8 cellular contexts compared by ENCODE assay signal in the genomic region with DNA sequence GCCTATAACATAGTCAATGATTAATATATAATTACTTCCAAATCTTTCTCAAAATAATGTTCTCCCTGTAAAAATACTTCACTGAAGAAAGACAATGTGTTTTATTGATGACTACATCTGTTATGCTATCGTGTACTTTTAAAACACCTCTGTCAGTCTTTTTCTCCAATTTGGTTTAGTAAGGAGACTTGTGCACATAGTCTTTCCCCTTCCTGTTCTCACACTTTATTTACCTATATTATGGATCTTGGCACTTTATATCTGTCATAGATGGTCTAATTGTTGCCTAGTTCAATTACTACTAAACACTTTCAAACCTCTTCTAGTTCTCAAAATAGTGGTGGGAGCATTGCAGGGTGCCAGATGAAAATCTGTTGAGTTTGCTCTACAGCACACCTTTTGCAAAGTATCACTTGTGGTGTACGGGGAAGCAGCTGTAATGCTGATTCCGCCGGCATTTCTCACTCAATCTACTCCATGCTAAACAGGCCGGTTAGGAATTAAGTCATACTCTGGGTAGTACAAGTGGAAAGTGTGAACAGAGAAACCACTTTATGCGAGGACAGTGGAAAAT. TPM values are rescaled to one million over a fixed set of nuclear protein-coding genes. Genes with fewer than 3 reads are reported as not detected.
DNase-seq lines count a peak whose midpoint lies in the region; ATAC-seq and TF ChIP-seq lines count a peak whose summit lies in the region.

No MANE protein-coding gene starts in this region.

- intact Hi-C loops in heart right ventricle (cut with DNase I) (no loop called here), cardiac septum (cut with DNase I) (no loop called here)

- TF ChIP-seq EP300 in upper lobe of left lung (IDR thresholded peaks at IDR 0.05) = no peak

- H3K36me3 ChIP-seq in heart right ventricle (peaks cover 0 to 9% (median 0%) of the 10 kb centered on the region in 9 donors), WERI-Rb-1 (peaks cover 50% of the 10 kb centered on the region), iPS-18a (ENCODE audit: control insufficient read depth, low read depth, low read length) (no peaks in the 10 kb centered on the region), upper lobe of left lung (peaks cover 0 to 4% (median 0%) of the 10 kb centered on the region in 4 donors)

- 10 to 14% methylated on average over 6 of the region's 6 CpGs for WGBS in heart right ventricle, 2 donors
- WGBS in upper lobe of left lung, 2 donors = 17% methylated on average over 6 of the region's 6 CpGs

- H3K27ac ChIP-seq in heart right ventricle (no peak overlapping the region), WERI-Rb-1 (peak overlapping the region; percentile 94), iPS-18a (ENCODE audit: low read length) (no peak overlapping the region), upper lobe of left lung (no peak overlapping the region)

- peak overlapping the region in 9 of 10 donors; percentile 40 to 63 (median 54) for H3K4me3 ChIP-seq in heart right ventricle
- peak overlapping the region; percentile 92 for H3K4me3 ChIP-seq in WERI-Rb-1 (ENCODE audit: low read depth, low read length)
- H3K4me3 ChIP-seq in iPS-18a (ENCODE audit: low read length) = peak overlapping the region; percentile 75
- peak overlapping the region in 3 of 4 donors; percentile 49 to 63 (median 57) for H3K4me3 ChIP-seq in upper lobe of left lung

- no peaks in the 10 kb centered on the region for H3K9me3 ChIP-seq in heart right ventricle
- H3K9me3 ChIP-seq in WERI-Rb-1 (ENCODE audit: severe bottlenecking) = no peaks in the 10 kb centered on the region
- no peaks in the 10 kb centered on the region for H3K9me3 ChIP-seq in iPS-18a (ENCODE audit: control insufficient read depth, low read depth, low read length)
- no peaks in the 10 kb centered on the region for H3K9me3 ChIP-seq in upper lobe of left lung

- no peak overlapping the region for H3K9ac ChIP-seq in iPS-18a (ENCODE audit: low read length)

- ATAC-seq in heart right ventricle (no peak), upper lobe of left lung (ENCODE audit: low FRiP score in 2 of 2) (no peak)

- TF ChIP-seq POLR2A in upper lobe of left lung (IDR thresholded peaks at IDR 0.05) = no peak

- TF ChIP-seq CTCF in heart right ventricle (IDR thresholded peaks at IDR 0.05) (no peak), WERI-Rb-1 (IDR thresholded peaks at IDR 0.05; ENCODE audit: low read depth, low read length) (no peak), upper lobe of left lung (IDR thresholded peaks at IDR 0.05) (no peak)

- H3K4me1 ChIP-seq in heart right ventricle (peaks cover 7 to 31% (median 29%) of the 10 kb centered on the region in 9 donors), iPS-18a (ENCODE audit: control insufficient read depth, low read depth, low read length) (peaks cover 4% of the 10 kb centered on the region), upper lobe of left lung (peaks cover 21 to 30% (median 28%) of the 10 kb centered on the region in 4 donors)

- DNase-seq in heart right ventricle (no peak), cardiac septum (ENCODE audit: low spot score) (no peak), WERI-Rb-1 (no peak), upper lobe of left lung (no peak), SKM-1 treated with dmso at 0.1 percent for 144 hours (lab: John Stamatoyannopoulos, UW; ENCODE audit: unreplicated experiment) (no peak), hippocampal formation (lab: John Stamatoyannopoulos, UW) (no peak)
- DNase-seq in activated CD4-positive, alpha-beta T cell treated with anti-CD3 and anti-CD28 coated beads for 48 hours = no peak

- peaks cover 10 to 80% (median 78%) of the 10 kb centered on the region in 7 donors for H3K27me3 ChIP-seq in heart right ventricle
- no peaks in the 10 kb centered on the region for H3K27me3 ChIP-seq in WERI-Rb-1 (ENCODE audit: insufficient read depth, low read depth, severe bottlenecking)
- peaks cover 86% of the 10 kb centered on the region for H3K27me3 ChIP-seq in iPS-18a (ENCODE audit: control insufficient read depth, insufficient read depth, low read length)
- H3K27me3 ChIP-seq in upper lobe of left lung = peaks cover 0 to 36% (median 22%) of the 10 kb centered on the region in 4 donors

RNA-seq across cellular contexts. Expression of a gene that starts 1.1 kb away (rescaled TPM):
- not detected for total RNA-seq in heart right ventricle
- polyA plus RNA-seq in heart right ventricle = not detected
- not detected for total RNA-seq in cardiac septum
- under 1 TPM in 4 of 6 donors, not detected in 2; 0.14 to 0.39 (median 0.24) TPM for total RNA-seq in upper lobe of left lung
